1 cellular context compared by ENCODE assay signal in genomic region chr2:69615969-69616368, GRCh38.
TF ChIP-seq lines count a peak whose summit lies in the region.

No MANE protein-coding gene starts in this region.

TF ChIP-seq in GM12878, 131 proteins besides CTCF, POLR2A, EP300 and RAD21 (continued from another document):
- TF ChIP-seq MEF2B (IDR thresholded peaks at IDR 0.05; ENCODE audit: partially characterized antibody, poor library complexity, severe bottlenecking) (no peak), CHD1 (IDR thresholded peaks at IDR 0.05; ENCODE audit: low read depth, low read length) (no peak), CREM (IDR thresholded peaks at IDR 0.05; ENCODE audit: low read depth) (no peak), SPI1 (IDR thresholded peaks at IDR 0.05; ENCODE audit: borderline replicate concordance, insufficient read depth, low read depth, low read length) (0 out of 2 replicates have a peak, but pooled peaks have one; percentile 1), CEBPB (IDR thresholded peaks at IDR 0.05; ENCODE audit: borderline replicate concordance in 1 of 2, low read depth in 2 of 2, low read length in 2 of 2) (peak in 1 of 2 experiments; percentile 61; a peak in 1 of 4 replicates)
- TF ChIP-seq, protein P1, sequence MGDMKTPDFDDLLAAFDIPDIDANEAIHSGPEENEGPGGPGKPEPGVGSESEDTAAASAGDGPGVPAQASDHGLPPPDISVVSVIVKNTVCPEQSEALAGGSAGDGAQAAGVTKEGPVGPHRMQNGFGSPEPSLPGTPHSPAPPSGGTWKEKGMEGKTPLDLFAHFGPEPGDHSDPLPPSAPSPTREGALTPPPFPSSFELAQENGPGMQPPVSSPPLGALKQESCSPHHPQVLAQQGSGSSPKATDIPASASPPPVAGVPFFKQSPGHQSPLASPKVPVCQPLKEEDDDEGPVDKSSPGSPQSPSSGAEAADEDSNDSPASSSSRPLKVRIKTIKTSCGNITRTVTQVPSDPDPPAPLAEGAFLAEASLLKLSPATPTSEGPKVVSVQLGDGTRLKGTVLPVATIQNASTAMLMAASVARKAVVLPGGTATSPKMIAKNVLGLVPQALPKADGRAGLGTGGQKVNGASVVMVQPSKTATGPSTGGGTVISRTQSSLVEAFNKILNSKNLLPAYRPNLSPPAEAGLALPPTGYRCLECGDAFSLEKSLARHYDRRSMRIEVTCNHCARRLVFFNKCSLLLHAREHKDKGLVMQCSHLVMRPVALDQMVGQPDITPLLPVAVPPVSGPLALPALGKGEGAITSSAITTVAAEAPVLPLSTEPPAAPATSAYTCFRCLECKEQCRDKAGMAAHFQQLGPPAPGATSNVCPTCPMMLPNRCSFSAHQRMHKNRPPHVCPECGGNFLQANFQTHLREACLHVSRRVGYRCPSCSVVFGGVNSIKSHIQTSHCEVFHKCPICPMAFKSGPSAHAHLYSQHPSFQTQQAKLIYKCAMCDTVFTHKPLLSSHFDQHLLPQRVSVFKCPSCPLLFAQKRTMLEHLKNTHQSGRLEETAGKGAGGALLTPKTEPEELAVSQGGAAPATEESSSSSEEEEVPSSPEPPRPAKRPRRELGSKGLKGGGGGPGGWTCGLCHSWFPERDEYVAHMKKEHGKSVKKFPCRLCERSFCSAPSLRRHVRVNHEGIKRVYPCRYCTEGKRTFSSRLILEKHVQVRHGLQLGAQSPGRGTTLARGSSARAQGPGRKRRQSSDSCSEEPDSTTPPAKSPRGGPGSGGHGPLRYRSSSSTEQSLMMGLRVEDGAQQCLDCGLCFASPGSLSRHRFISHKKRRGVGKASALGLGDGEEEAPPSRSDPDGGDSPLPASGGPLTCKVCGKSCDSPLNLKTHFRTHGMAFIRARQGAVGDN (IDR thresholded peaks at IDR 0.05), result no peak
